Comparison of ENCODE assay signal across 26 cellular contexts in genomic region chr9:16254674-16255073, GRCh38.
"Had no signal": no experiment of that assay in that cellular context is flagged by ENCODE, and none has a peak within 500 bp of the region (broad histone marks: within the 10 kb centered on the region; RNA-seq: fewer than 3 reads in every experiment).

No MANE protein-coding gene starts in this region.

- H3K4me3 ChIP-seq: left lung, lower lobe of right lung, neural progenitor cell, pancreas, prostate gland, sigmoid colon, spleen, tibial nerve, upper lobe of left lung, vagina had no signal

- H3K4me1 Mint-ChIP-seq: stimulated activated effector memory CD8-positive, alpha-beta T cell treated with anti-CD3 and anti-CD28 coated beads, Interleukin-12 subunit alpha, Interleukin-12 subunit beta, amount 100 ng/mL, for 72 hours had no signal

- H3K27ac ChIP-seq: left lung, lower lobe of right lung, neural progenitor cell, pancreas, prostate gland, sigmoid colon, spleen, tibial nerve, upper lobe of left lung, vagina had no signal

- H3K9ac ChIP-seq: neural progenitor cell had no signal

- H3K36me3 Mint-ChIP-seq: naive thymus-derived CD8-positive, alpha-beta T cell; neural progenitor cell; stimulated activated effector memory CD8-positive, alpha-beta T cell treated with anti-CD3 and anti-CD28 coated beads, Interleukin-12 subunit alpha, Interleukin-12 subunit beta, amount 100 ng/mL, for 72 hours had no signal

- DNase-seq: hippocampal formation; kidney; left colon; left lung; lower lobe of right lung; mammary epithelial cell; mesenchymal stem cell; naive thymus-derived CD8-positive, alpha-beta T cell; nephron progenitor cell; pancreas; posterior cingulate gyrus; retina; right cardiac atrium; sigmoid colon; small intestine; spleen; stimulated activated CD4-positive, alpha-beta T cell treated with anti-CD3 and anti-CD28 coated beads, Interleukin-4, amount 100 ng/mL, for 24 hours; stimulated activated naive CD4-positive, alpha-beta T cell; stimulated activated naive CD8-positive, alpha-beta T cell treated with anti-CD3 and anti-CD28 coated beads, Interleukin-15, amount 100 ng/mL, for 72 hours; substantia nigra; upper lobe of left lung had no signal

- H3K9me3 ChIP-seq: left lung, lower lobe of right lung, pancreas, prostate gland, sigmoid colon, spleen, tibial nerve, upper lobe of left lung, vagina had no signal

- H3K4me2 ChIP-seq: neural progenitor cell had no signal

- H3K4me3 Mint-ChIP-seq: naive thymus-derived CD8-positive, alpha-beta T cell; nephron progenitor cell; neural progenitor cell; stimulated activated effector memory CD8-positive, alpha-beta T cell treated with anti-CD3 and anti-CD28 coated beads, Interleukin-12 subunit alpha, Interleukin-12 subunit beta, amount 100 ng/mL, for 72 hours; stimulated activated naive CD8-positive, alpha-beta T cell treated with anti-CD3 and anti-CD28 coated beads, Interleukin-15, amount 100 ng/mL, for 72 hours had no signal

- H3K27me3 ChIP-seq: left lung, neural progenitor cell, pancreas, sigmoid colon, tibial nerve, upper lobe of left lung, vagina had no signal

- H3K9me3 Mint-ChIP-seq: nephron progenitor cell; neural progenitor cell; stimulated activated naive CD8-positive, alpha-beta T cell treated with anti-CD3 and anti-CD28 coated beads, Interleukin-15, amount 100 ng/mL, for 72 hours had no signal

- ATAC-seq: left colon; left lung; lower lobe of right lung; naive thymus-derived CD8-positive, alpha-beta T cell; pancreas; right cardiac atrium; stimulated activated effector memory CD8-positive, alpha-beta T cell treated with anti-CD3 and anti-CD28 coated beads, Interleukin-12 subunit alpha, Interleukin-12 subunit beta, amount 100 ng/mL, for 72 hours; stimulated activated naive CD8-positive, alpha-beta T cell treated with anti-CD3 and anti-CD28 coated beads, Interleukin-15, amount 100 ng/mL, for 72 hours had no signal

- H3K27me3 Mint-ChIP-seq: stimulated activated naive CD8-positive, alpha-beta T cell treated with anti-CD3 and anti-CD28 coated beads, Interleukin-15, amount 100 ng/mL, for 72 hours had no signal

- H3K36me3 ChIP-seq: left lung, lower lobe of right lung, neural progenitor cell, pancreas, prostate gland, sigmoid colon, spleen, tibial nerve, upper lobe of left lung, vagina had no signal

- H3K27ac Mint-ChIP-seq: stimulated activated effector memory CD8-positive, alpha-beta T cell treated with anti-CD3 and anti-CD28 coated beads, Interleukin-12 subunit alpha, Interleukin-12 subunit beta, amount 100 ng/mL, for 72 hours; stimulated activated naive CD8-positive, alpha-beta T cell treated with anti-CD3 and anti-CD28 coated beads, Interleukin-15, amount 100 ng/mL, for 72 hours had no signal

- H3K4me1 ChIP-seq: left lung, lower lobe of right lung, pancreas, prostate gland, spleen, upper lobe of left lung had no signal
